In genomic region chr3:96434616-96435015, GRCh38 we compare ENCODE assay signal across 23 cellular contexts.
"Had no signal": no experiment of that assay in that cellular context is flagged by ENCODE, and none has a peak within 500 bp of the region (broad histone marks: within the 10 kb centered on the region; RNA-seq: fewer than 3 reads in every experiment).

No MANE protein-coding gene starts in this region.

- H3K4me1 ChIP-seq: Peyer's patch, SJSA1 had no signal

- H2AFZ ChIP-seq: PC-9 had no signal

- DNase-seq: IMR-90, Karpas-422, KG1, MM.1S, NCI-H1105, NCI-H1436 treated with DMSO at 0.1 percent for 48 hours, NCI-H1694, NCI-H187 treated with DMSO at 0.1 percent for 48 hours, NCI-H2029 treated with DMSO at 0.1 percent for 48 hours, NCI-H2171 treated with DMSO at 0.1 percent for 48 hours, NCI-H524, NCI-H526 treated with DMSO at 0.1 percent for 48 hours, NCI-H774, PC-9, Peyer's patch, Right ventricle myocardium superior, RPMI8226, SIG-M5, SW 1271, T-cell had no signal

- H3K4me1 Mint-ChIP-seq: T-cell had no signal

- H3K4me3 ChIP-seq: PC-9, Peyer's patch, SJSA1, SK-N-MC had no signal

- H3K36me3 ChIP-seq: Peyer's patch, SJSA1 had no signal

- H3K27ac Mint-ChIP-seq: T-cell; T-helper 1 cell treated with Interleukin-12 subunit alpha and Interleukin-12 subunit beta and Interleukin-4 antibody, amounts not matched to agents 30 μg/mL and 1 μg/mL, for 36 hours had no signal

- H3K27ac ChIP-seq: PC-9, Peyer's patch, SJSA1, SK-N-MC had no signal

- H3K27me3 Mint-ChIP-seq: T-cell had no signal

- ATAC-seq: T-cell had no signal

- H3K36me3 Mint-ChIP-seq: T-cell had no signal

- H3K4me3 Mint-ChIP-seq: T-cell; T-helper 1 cell treated with Interleukin-12 subunit alpha and Interleukin-12 subunit beta and Interleukin-4 antibody, amounts not matched to agents 30 μg/mL and 1 μg/mL, for 36 hours had no signal

- H3K27me3 ChIP-seq: Peyer's patch, SJSA1 had no signal

- H3K4me2 ChIP-seq: PC-9 had no signal
